In genomic region chr7:86645174-86645566, GRCh38 we compare ENCODE assay signal across 21 cellular contexts. TPM values are rescaled to one million over a fixed set of nuclear protein-coding genes. Genes with fewer than 3 reads are reported as not detected.
DNase-seq lines count a peak whose midpoint lies in the region; ATAC-seq and TF ChIP-seq lines count a peak whose summit lies in the region.
"Had no signal": no experiment of that assay in that cellular context is flagged by ENCODE, and none has a peak within 500 bp of the region (broad histone marks: within the 10 kb centered on the region; RNA-seq: fewer than 3 reads in every experiment).

No MANE protein-coding gene starts in this region.

- no peak overlapping the region for H3K27ac Mint-ChIP-seq in endodermal cell
- H3K27ac Mint-ChIP-seq in T-helper 17 cell = no peak overlapping the region
- H3K27ac Mint-ChIP-seq: activated CD4-positive, alpha-beta T cell treated with anti-CD3 and anti-CD28 coated beads, Interleukin-2, amount 10 ng/mL, durations not matched to agents 7 days and 5 days; activated naive CD8-positive, alpha-beta T cell had no signal

- no peak overlapping the region for H3K9ac ChIP-seq in endodermal cell (ENCODE audit: extremely low read depth, low read length, poor library complexity, severe bottlenecking)

- intact Hi-C loops in Right ventricle myocardium superior (cut with DNase I) = no loop called here
- intact Hi-C loops in sciatic nerve (cut with DNase I) = no loop called here

- H3K9me3 ChIP-seq in cardiac muscle cell (ENCODE audit: low read depth) (no peaks in the 10 kb centered on the region), endodermal cell (ENCODE audit: control insufficient read depth, low read length) (no peaks in the 10 kb centered on the region), T-helper 17 cell (ENCODE audit: control insufficient read depth, low read length, poor library complexity, severe bottlenecking) (no peaks in the 10 kb centered on the region)
- H3K9me3 ChIP-seq: gastrocnemius medialis, tibial nerve had no signal

- H3K4me3 Mint-ChIP-seq in endodermal cell = peak overlapping the region; percentile 69
- no peak overlapping the region for H3K4me3 Mint-ChIP-seq in T-helper 17 cell
- H3K4me3 Mint-ChIP-seq: activated CD4-positive, alpha-beta T cell treated with anti-CD3 and anti-CD28 coated beads, Interleukin-2, amount 10 ng/mL, durations not matched to agents 7 days and 5 days; activated naive CD8-positive, alpha-beta T cell had no signal

- no peak for TF ChIP-seq CTCF in cardiac muscle cell (IDR thresholded peaks at IDR 0.05; ENCODE audit: low read depth, low read length)
- TF ChIP-seq CTCF in endodermal cell (conservative IDR thresholded peaks at IDR 0.05) = no peak

- no peaks in the 10 kb centered on the region for H3K36me3 Mint-ChIP-seq in endodermal cell (ENCODE audit: low read depth)
- H3K36me3 Mint-ChIP-seq in T-helper 17 cell (ENCODE audit: low read depth) = peaks cover 2% of the 10 kb centered on the region
- H3K36me3 Mint-ChIP-seq: activated naive CD8-positive, alpha-beta T cell had no signal

- WGBS in endodermal cell (ENCODE audit: insufficient coverage in 1 of 2, insufficient read length in 1 of 2), 2 experiments = 11 to 22% methylated on average over 4 to 13 of the region's 13 CpGs

- no peaks in the 10 kb centered on the region for H3K9me3 Mint-ChIP-seq in endodermal cell
- H3K9me3 Mint-ChIP-seq: activated CD4-positive, alpha-beta T cell treated with anti-CD3 and anti-CD28 coated beads, Interleukin-2, amount 10 ng/mL, durations not matched to agents 7 days and 5 days had no signal

- ATAC-seq in Right ventricle myocardium superior (ENCODE audit: poor library complexity) (no peak), sciatic nerve (no peak), T-helper 17 cell (no peak)
- ATAC-seq: gastrocnemius medialis had no signal

- peaks cover 12% of the 10 kb centered on the region for H3K4me1 ChIP-seq in cardiac muscle cell (ENCODE audit: low read depth)
- no peaks in the 10 kb centered on the region for H3K4me1 ChIP-seq in endodermal cell (ENCODE audit: control insufficient read depth, insufficient read depth, low read length)

- DNase-seq in cardiac muscle cell (ENCODE audit: low read depth in 1 of 2, low spot score in 1 of 2) (no peak), Right ventricle myocardium superior (no peak), endodermal cell (peak; percentile 66), mucosa of gallbladder (ENCODE audit: low spot score) (peak; percentile 40), sciatic nerve (ENCODE audit: low spot score) (no peak), T-helper 17 cell (no peak), GM03348 (ENCODE audit: low spot score) (no peak)
- DNase-seq: activated CD4-positive, alpha-beta T cell treated with anti-CD3 and anti-CD28 coated beads, Interleukin-2, amount 10 ng/mL, durations not matched to agents 7 days and 5 days; activated T-cell treated with anti-CD3 and anti-CD28 coated beads for 4 hours; gastrocnemius medialis; NCI-H1436; NCI-H2227 treated with DMSO at 0.1 percent for 48 hours; SIG-M5; stimulated activated CD4-positive, alpha-beta T cell treated with anti-CD3 and anti-CD28 coated beads, Interleukin-1b, Interleukin-23, amount 100 ng/mL, for 48 hours had no signal

- H3K4me3 ChIP-seq in cardiac muscle cell = peak overlapping the region; percentile 30
- peak overlapping the region; percentile 78 for H3K4me3 ChIP-seq in endodermal cell (ENCODE audit: low read length)

- H3K4me1 Mint-ChIP-seq in endodermal cell (peaks cover 20% of the 10 kb centered on the region), T-helper 17 cell (no peaks in the 10 kb centered on the region)
- H3K4me1 Mint-ChIP-seq: activated CD4-positive, alpha-beta T cell treated with anti-CD3 and anti-CD28 coated beads, Interleukin-2, amount 10 ng/mL, durations not matched to agents 7 days and 5 days had no signal

- H3K36me3 ChIP-seq in cardiac muscle cell (no peaks in the 10 kb centered on the region), endodermal cell (ENCODE audit: control insufficient read depth, insufficient read depth, low read length) (no peaks in the 10 kb centered on the region)
- H3K36me3 ChIP-seq: gastrocnemius medialis, tibial nerve had no signal

- H3K27ac ChIP-seq in cardiac muscle cell (no peak overlapping the region), endodermal cell (ENCODE audit: low read depth, low read length) (no peak overlapping the region), temporal lobe (ENCODE audit: low read depth, low read length) (peak overlapping the region; percentile 97)
- H3K27ac ChIP-seq: epithelial cell of prostate, gastrocnemius medialis, tibial nerve had no signal

- H3K27me3 Mint-ChIP-seq in endodermal cell (ENCODE audit: insufficient read depth) (peaks cover 45% of the 10 kb centered on the region), T-helper 17 cell (peaks cover 25% of the 10 kb centered on the region)

- peaks cover 22% of the 10 kb centered on the region for H3K27me3 ChIP-seq in cardiac muscle cell
- peaks cover 25% of the 10 kb centered on the region for H3K27me3 ChIP-seq in endodermal cell (ENCODE audit: control insufficient read depth, insufficient read depth, low read length, poor library complexity, severe bottlenecking)

RNA-seq across cellular contexts. Expression of gene GRM3, which starts 1.5 kb away (rescaled TPM):
- total RNA-seq in cardiac muscle cell (not detected in 2 replicates), Right ventricle myocardium superior (not detected), endodermal cell (under 1 TPM; 0.75 to 0.91 TPM), mucosa of gallbladder (0.09 TPM), temporal lobe (86.5 TPM), sciatic nerve (not detected), T-helper 17 cell (not detected)
- 0.75 and 0.78 TPM in 2 replicates for polyA plus RNA-seq in cardiac muscle cell
- polyA plus RNA-seq in endodermal cell (2013, experiment 1 of 2) = 3.1 TPM
- polyA plus RNA-seq in endodermal cell (2013, experiment 2 of 2) = 2.9 TPM
- total RNA-seq: A172; activated CD4-positive, alpha-beta T cell treated with anti-CD3 and anti-CD28 coated beads, Interleukin-2, amount 10 ng/mL, durations not matched to agents 7 days and 5 days; gastrocnemius medialis; kidney epithelial cell; LHCN-M2; tibial nerve had no signal

Comparison
In these comparisons a context has a peak if more than half of its experiments do, and no peak if none do; other contexts are left out.
1. DNase-seq: peak in endodermal cell (single experiment) and mucosa of gallbladder (single experiment); none in cardiac muscle cell (0 of 2), Right ventricle myocardium superior (single experiment), sciatic nerve (single experiment), T-helper 17 cell (0 of 3) and GM03348 (single experiment).
2. RNA of gene GRM3, which starts 1.5 kb away (total RNA-seq): 86.5 TPM in temporal lobe (single experiment); 0.75 to 0.91 TPM in endodermal cell, 0.09 TPM in mucosa of gallbladder (single experiment), not detected in cardiac muscle cell, not detected in Right ventricle myocardium superior (single experiment), not detected in sciatic nerve (single experiment) and not detected in T-helper 17 cell; every median in the first group is over 10 times any median in the second.